Comparison of ENCODE assay signal across 1 cellular context in genomic region chr11:64003807-64004589, GRCh38.
TF ChIP-seq lines count a peak whose summit lies in the region.

No MANE protein-coding gene starts in this region.

TF ChIP-seq in H1, 55 proteins besides CTCF, POLR2A, EP300 and RAD21 (continued from another document):
- TF ChIP-seq CTBP2 (IDR thresholded peaks at IDR 0.05; ENCODE audit: borderline replicate concordance, insufficient read depth, insufficient read length, low read length) (no peak), SUZ12 (IDR thresholded peaks at IDR 0.05; ENCODE audit: low read length) (no peak), MAFK (IDR thresholded peaks at IDR 0.05; ENCODE audit: low read depth, low read length) (no peak), KDM5A (IDR thresholded peaks at IDR 0.05; ENCODE audit: low read length) (no peak), TEAD4 (IDR thresholded peaks at IDR 0.05; ENCODE audit: low read depth, low read length) (no peak), FOSL1 (IDR thresholded peaks at IDR 0.05; ENCODE audit: insufficient read depth, low read depth, low read length) (no peak)
